Comparison of ENCODE assay signal across 16 cellular contexts in the genomic region with DNA sequence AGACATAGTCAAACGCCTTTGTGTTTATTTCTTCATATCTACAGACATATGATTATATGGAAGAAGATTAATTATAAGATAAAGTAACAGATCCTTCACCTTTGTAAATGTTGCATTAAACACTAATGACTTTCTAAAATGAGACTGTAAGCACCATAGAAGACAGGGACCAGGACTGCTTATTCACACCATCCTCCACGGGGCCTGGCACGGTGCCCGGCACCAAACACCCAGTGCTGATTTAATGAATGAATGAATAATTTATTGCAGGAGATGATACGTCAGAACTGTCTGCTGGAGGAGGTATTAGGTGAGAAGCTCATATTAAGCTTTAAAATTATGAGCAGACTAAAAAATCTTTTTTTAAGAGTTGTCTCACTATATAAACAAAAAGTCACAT.
DNase-seq lines count a peak whose midpoint lies in the region; ATAC-seq, FAIRE-seq and TF ChIP-seq lines count a peak whose summit lies in the region.
"Had no signal": no experiment of that assay in that cellular context is flagged by ENCODE, and none has a peak within 500 bp of the region (broad histone marks: within the 10 kb centered on the region; RNA-seq: fewer than 3 reads in every experiment).

No MANE protein-coding gene starts in this region.

- H3K27ac ChIP-seq in suprapubic skin, result no peak overlapping the region

- DNase-seq in D341Med (ENCODE audit: low spot score) (peak; percentile 52), NCI-H1436 treated with DMSO at 0.1 percent for 48 hours (lab: John Stamatoyannopoulos, UW) (peak; percentile 38), frontal cortex (ENCODE audit: low spot score in 2 of 2) (no peak), suprapubic skin (ENCODE audit: low spot score in 2 of 2) (no peak)
- DNase-seq in central memory CD8-positive, alpha-beta T cell (ENCODE audit: low spot score in 2 of 2), result no peak
- DNase-seq: activated CD4-positive, alpha-beta T cell treated with anti-CD3 and anti-CD28 coated beads for 1 hour; amniotic stem cell; HCEC 1CT; kidney; stimulated activated naive CD8-positive, alpha-beta T cell treated with anti-CD3 and anti-CD28 coated beads, Interleukin-15, amount 100 ng/mL, for 72 hours; SW 1271 had no signal

- no peaks in the 10 kb centered on the region for H3K9me3 ChIP-seq in suprapubic skin
- H3K9me3 ChIP-seq: gastrocnemius medialis had no signal

- H3K9me3 Mint-ChIP-seq in central memory CD8-positive, alpha-beta T cell, result no peaks in the 10 kb centered on the region
- no peaks in the 10 kb centered on the region for H3K9me3 Mint-ChIP-seq in nephron
- H3K9me3 Mint-ChIP-seq: stimulated activated naive CD8-positive, alpha-beta T cell treated with anti-CD3 and anti-CD28 coated beads, Interleukin-15, amount 100 ng/mL, for 72 hours had no signal

- peak overlapping the region; percentile 20 for H3K27ac Mint-ChIP-seq in central memory CD8-positive, alpha-beta T cell (ENCODE audit: low read depth)
- peak overlapping the region in 2 of 3 experiments; percentile 68 to 83 for H3K27ac Mint-ChIP-seq in nephron
- H3K27ac Mint-ChIP-seq: stimulated activated naive CD8-positive, alpha-beta T cell treated with anti-CD3 and anti-CD28 coated beads, Interleukin-15, amount 100 ng/mL, for 72 hours had no signal

- FAIRE-seq in frontal cortex (lab: Jason Lieb, UNC), result no peak
- FAIRE-seq: HTR-8/SVneo, kidney had no signal

- ATAC-seq in central memory CD8-positive, alpha-beta T cell (replicated peaks; ENCODE audit: extremely low read depth, poor library complexity, severe bottlenecking), result no peak
- no peak for ATAC-seq in HG03378 (IDR thresholded peaks at IDR 0.05; ENCODE audit: unreplicated experiment)
- ATAC-seq in HG03571 (IDR thresholded peaks at IDR 0.05; ENCODE audit: unreplicated experiment), result no peak
- ATAC-seq: stimulated activated naive CD8-positive, alpha-beta T cell treated with anti-CD3 and anti-CD28 coated beads, Interleukin-15, amount 100 ng/mL, for 72 hours had no signal

- H3K27me3 Mint-ChIP-seq in central memory CD8-positive, alpha-beta T cell, result no peaks in the 10 kb centered on the region
- H3K27me3 Mint-ChIP-seq in nephron (ENCODE audit: low read depth), result no peaks in the 10 kb centered on the region
- H3K27me3 Mint-ChIP-seq: stimulated activated naive CD8-positive, alpha-beta T cell treated with anti-CD3 and anti-CD28 coated beads, Interleukin-15, amount 100 ng/mL, for 72 hours had no signal

- WGBS in suprapubic skin, result 62% methylated on average over 5 of the region's 5 CpGs

- peaks cover 20% of the 10 kb centered on the region for H3K4me1 Mint-ChIP-seq in central memory CD8-positive, alpha-beta T cell
- peaks cover 52% of the 10 kb centered on the region for H3K4me1 Mint-ChIP-seq in nephron

- TF ChIP-seq CTCF in nephron (IDR thresholded peaks at IDR 0.05; ENCODE audit: unreplicated experiment in 3 of 3), result no peak
- no peak for TF ChIP-seq CTCF in suprapubic skin (IDR thresholded peaks at IDR 0.05)

- no peak for TF ChIP-seq EP300 in suprapubic skin (IDR thresholded peaks at IDR 0.05)

- H3K36me3 Mint-ChIP-seq in central memory CD8-positive, alpha-beta T cell (ENCODE audit: insufficient read depth), result peaks cover 2% of the 10 kb centered on the region
- H3K36me3 Mint-ChIP-seq in nephron (ENCODE audit: low read depth), result peaks cover 3% of the 10 kb centered on the region

- H3K4me1 ChIP-seq in suprapubic skin, result peaks cover 28% of the 10 kb centered on the region

- no peaks in the 10 kb centered on the region for H3K36me3 ChIP-seq in suprapubic skin
- H3K36me3 ChIP-seq: gastrocnemius medialis had no signal

- no peaks in the 10 kb centered on the region for H3K27me3 ChIP-seq in suprapubic skin
- H3K27me3 ChIP-seq: gastrocnemius medialis had no signal

- no peak for TF ChIP-seq POLR2A in suprapubic skin (IDR thresholded peaks at IDR 0.05)

- H3K4me3 ChIP-seq in suprapubic skin, result no peak overlapping the region
- H3K4me3 ChIP-seq: gastrocnemius medialis had no signal

- H3K4me3 Mint-ChIP-seq in central memory CD8-positive, alpha-beta T cell, result no peak overlapping the region
- no peak overlapping the region for H3K4me3 Mint-ChIP-seq in nephron
- H3K4me3 Mint-ChIP-seq: stimulated activated naive CD8-positive, alpha-beta T cell treated with anti-CD3 and anti-CD28 coated beads, Interleukin-15, amount 100 ng/mL, for 72 hours had no signal

Comparison
In these comparisons a context has a peak if more than half of its experiments do, and no peak if none do; other contexts are left out.
1. DNase-seq: peak in D341Med (single experiment) and NCI-H1436 treated with DMSO at 0.1 percent for 48 hours (single experiment); none in central memory CD8-positive, alpha-beta T cell (0 of 2), frontal cortex (0 of 2) and suprapubic skin (0 of 2).